Comparison of ENCODE assay signal across 1 cellular context in genomic region chr14:31057701-31058364, GRCh38.
A peak's percentile ranks its signal among the peaks of the same experiment; 100 is the strongest.
TF ChIP-seq lines count a peak whose summit lies in the region.

No MANE protein-coding gene starts in this region.

TF ChIP-seq in K562, 482 proteins besides CTCF, POLR2A, EP300 and RAD21 (continued from another document):
- TF ChIP-seq ZNF512 (tag; IDR thresholded peaks at IDR 0.05) (no peak), SUPT5H (IDR thresholded peaks at IDR 0.05) (no peak), DIDO1 (tag; IDR thresholded peaks at IDR 0.05; ENCODE audit: low read depth) (no peak), EGR1 (conservative IDR thresholded peaks at IDR 0.05) (0 out of 2 replicates have a peak, but pooled peaks have one; percentile 14), MAFG (tag; conservative IDR thresholded peaks at IDR 0.05) (no peak), BCLAF1 (IDR thresholded peaks at IDR 0.05; ENCODE audit: borderline replicate concordance in 1 of 2, control insufficient read depth in 1 of 2, low read depth in 2 of 2, low read length in 1 of 2) (no peak)
TF ChIP-seq in K562: peak in this region for 1.
